Comparison of ENCODE assay signal across 8 cellular contexts in genomic region chr2:18149660-18150246, GRCh38.
DNase-seq lines count a peak whose midpoint lies in the region; ATAC-seq and TF ChIP-seq lines count a peak whose summit lies in the region.

No MANE protein-coding gene starts in this region.

- H3K27me3 ChIP-seq in Loucy (ENCODE audit: insufficient read depth, low read length, poor library complexity, severe bottlenecking) (no peaks in the 10 kb centered on the region), SJCRH30 (no peaks in the 10 kb centered on the region), smooth muscle cell (ENCODE audit: low read depth) (no peaks in the 10 kb centered on the region)

- H2AFZ ChIP-seq in Loucy (ENCODE audit: low read length) (no peak overlapping the region), smooth muscle cell (ENCODE audit: low read depth) (no peak overlapping the region)

- no peak overlapping the region for H3K4me2 ChIP-seq in Loucy (ENCODE audit: low read depth, low read length, poor library complexity, severe bottlenecking)
- H3K4me2 ChIP-seq in smooth muscle cell, result no peak overlapping the region

- H3F3A ChIP-seq in Loucy (ENCODE audit: low read depth) (no peaks in the 10 kb centered on the region), smooth muscle cell (ENCODE audit: low read depth) (no peaks in the 10 kb centered on the region)

- H3K4me1 ChIP-seq in Loucy (ENCODE audit: insufficient read depth, low read length, poor library complexity, severe bottlenecking) (no peaks in the 10 kb centered on the region), SJCRH30 (peaks cover 29% of the 10 kb centered on the region), smooth muscle cell (ENCODE audit: low read depth) (no peaks in the 10 kb centered on the region)

- WGBS in smooth muscle cell (ENCODE audit: low lambda C conversion rate), result 23% methylated on average over 3 of the region's 3 CpGs

- no peaks in the 10 kb centered on the region for H4K20me1 ChIP-seq in Loucy (ENCODE audit: insufficient read depth, low read length, poor library complexity, severe bottlenecking)
- no peaks in the 10 kb centered on the region for H4K20me1 ChIP-seq in smooth muscle cell (ENCODE audit: low read depth)

- no peak overlapping the region for H3K4me3 ChIP-seq in Loucy (ENCODE audit: low read length, poor library complexity, severe bottlenecking)
- no peak overlapping the region for H3K4me3 ChIP-seq in SJCRH30
- H3K4me3 ChIP-seq in smooth muscle cell, result no peak overlapping the region

- H3K9me2 ChIP-seq in Loucy (replicated peaks; ENCODE audit: low read depth, low read length), result no peaks in the 10 kb centered on the region

- H3K79me2 ChIP-seq in Loucy (ENCODE audit: insufficient read depth, low read length) (no peaks in the 10 kb centered on the region), smooth muscle cell (ENCODE audit: low read depth) (no peaks in the 10 kb centered on the region)

- H3K9ac ChIP-seq in Loucy (ENCODE audit: low read depth, low read length, poor library complexity, severe bottlenecking), result no peak overlapping the region
- no peak overlapping the region for H3K9ac ChIP-seq in smooth muscle cell (ENCODE audit: low read depth)

- no peaks in the 10 kb centered on the region for H3K36me3 ChIP-seq in Loucy (ENCODE audit: insufficient read depth, low read length)
- H3K36me3 ChIP-seq in SJCRH30, result no peaks in the 10 kb centered on the region
- H3K36me3 ChIP-seq in smooth muscle cell (ENCODE audit: low read depth), result no peaks in the 10 kb centered on the region

- DNase-seq in COR-L47 (lab: John Stamatoyannopoulos, UW) (peak; percentile 21), SJCRH30 (peak; percentile 21 to 86), fibroblast of the conjunctiva (ENCODE audit: low read depth) (peak; percentile 37), smooth muscle cell (lab: John Stamatoyannopoulos, UW; ENCODE audit: unreplicated experiment) (no peak), COLO668 (lab: John Stamatoyannopoulos, UW; ENCODE audit: unreplicated experiment) (no peak)

- TF ChIP-seq CTCF in Loucy (conservative IDR thresholded peaks at IDR 0.05; ENCODE audit: low read length) (peak; percentile 84), smooth muscle cell (IDR thresholded peaks at IDR 0.05; ENCODE audit: borderline replicate concordance, insufficient read depth, poor library complexity, severe bottlenecking) (peak; percentile 65)

- no peaks in the 10 kb centered on the region for H3K9me3 ChIP-seq in Loucy (ENCODE audit: insufficient read depth, low read depth, low read length)
- H3K9me3 ChIP-seq in SJCRH30 (replicated peaks), result no peaks in the 10 kb centered on the region
- no peaks in the 10 kb centered on the region for H3K9me3 ChIP-seq in smooth muscle cell (replicated peaks; ENCODE audit: low read depth)

- ATAC-seq in GM19463 (IDR thresholded peaks at IDR 0.05; ENCODE audit: unreplicated experiment), result peak; percentile 74
- no peak for ATAC-seq in HG02763 (IDR thresholded peaks at IDR 0.05; ENCODE audit: unreplicated experiment)

- H3K27ac ChIP-seq in SJCRH30 (no peak overlapping the region), smooth muscle cell (ENCODE audit: low read depth) (no peak overlapping the region)

Comparison
In these comparisons a context has a peak if more than half of its experiments do, and no peak if none do; other contexts are left out.
1. DNase-seq: peak in COR-L47 (single experiment), SJCRH30 (2 of 2) and fibroblast of the conjunctiva (single experiment); none in smooth muscle cell (single experiment) and COLO668 (single experiment).